In genomic region chr4:52659722-52660261, GRCh38 we compare ENCODE assay signal across 8 cellular contexts. TPM values are rescaled to one million over a fixed set of nuclear protein-coding genes. Genes with fewer than 3 reads are reported as not detected.
DNase-seq lines count a peak whose midpoint lies in the region; ATAC-seq and TF ChIP-seq lines count a peak whose summit lies in the region.

No MANE protein-coding gene starts in this region.

- peak overlapping the region; percentile 77 for H3K27ac ChIP-seq in 22Rv1
- H3K27ac ChIP-seq in SK-N-MC: no peak overlapping the region
- H3K27ac ChIP-seq in iPS-20b (ENCODE audit: low read length): no peak overlapping the region

- H3K36me3 ChIP-seq in SK-N-MC (ENCODE audit: insufficient read depth, low read length): no peaks in the 10 kb centered on the region
- H3K36me3 ChIP-seq in iPS-20b (ENCODE audit: insufficient read depth, low read depth, low read length): peaks cover 12% of the 10 kb centered on the region; the same call in 1 of the 2 replicates

- in situ Hi-C loops in GM13977 (cut with MboI; ENCODE audit: low pct_unique_long_range_greater_than_20kb, low sequenced_read_pairs, unreplicated experiment): loop anchor here (10.0 kb wide), 1 partner anchor 55 kb away; no protein-coding TSS in a partner anchor

- intact Hi-C loops in sciatic nerve (cut with DNase I): loop anchor here (10.0 kb wide), 1 partner anchor 75 kb away; no protein-coding TSS in a partner anchor

- peak overlapping the region; percentile 94 for H3K4me3 ChIP-seq in SK-N-MC
- H3K4me3 ChIP-seq in cardiac fibroblast (replicated peaks in 1 of 2; ENCODE audit: low read depth in 2 of 2, low read length in 2 of 2): peak overlapping the region; percentile 64 to 75
- H3K4me3 ChIP-seq in iPS-20b (ENCODE audit: low read length): peak overlapping the region; percentile 80

- peak overlapping the region; percentile 88 for H3K9ac ChIP-seq in SK-N-MC (ENCODE audit: insufficient read length)
- peak overlapping the region; percentile 81; the same call in 1 of the 2 replicates for H3K9ac ChIP-seq in iPS-20b (ENCODE audit: low read depth, low read length)

- peaks cover 14% of the 10 kb centered on the region; the same call in 1 of the 2 replicates for H3K27me3 ChIP-seq in iPS-20b (ENCODE audit: insufficient read depth, low read length)

- TF ChIP-seq CTCF in 22Rv1 (IDR thresholded peaks at IDR 0.05): no peak
- no peak for TF ChIP-seq CTCF in GM13977 (IDR thresholded peaks at IDR 0.05; ENCODE audit: extremely low read depth, insufficient read depth, missing control alignments)
- no peak for TF ChIP-seq CTCF in cardiac fibroblast (IDR thresholded peaks at IDR 0.05; ENCODE audit: low read depth, low read length)

- ATAC-seq in HG03039 (IDR thresholded peaks at IDR 0.05; ENCODE audit: unreplicated experiment): peak; percentile 25
- ATAC-seq in sciatic nerve: peak; percentile 67

- DNase-seq in GM13977 (ENCODE audit: low spot score) (peak; percentile 48), SK-N-MC (ENCODE audit: low read depth, low spot score) (no peak), cardiac fibroblast (ENCODE audit: low read depth in 2 of 2) (peak; percentile 28 to 37), sciatic nerve (ENCODE audit: low spot score) (peak; percentile 82), NCI-H2171 (lab: John Stamatoyannopoulos, UW) (no peak)

- peaks cover 10% of the 10 kb centered on the region; the same call in 1 of the 2 replicates for H3K4me1 ChIP-seq in iPS-20b (ENCODE audit: insufficient read depth, low read length)

- H3K9me3 ChIP-seq in SK-N-MC (ENCODE audit: low read depth, low read length) (no peaks in the 10 kb centered on the region), iPS-20b (ENCODE audit: insufficient read depth, low read depth, low read length) (peaks cover 3% of the 10 kb centered on the region; the same call in 1 of the 2 replicates)

RNA-seq across cellular contexts. Expression of gene USP46, which starts 0.7 kb away (rescaled TPM):
- 130 TPM for total RNA-seq in sciatic nerve

Comparison
In these comparisons a context has a peak if more than half of its experiments do, and no peak if none do; other contexts are left out.
1. DNase-seq: peak in GM13977 (single experiment), cardiac fibroblast (2 of 2) and sciatic nerve (single experiment); none in SK-N-MC (single experiment) and NCI-H2171 (single experiment).
2. Peak in every context shown above with its lines, with median percentiles within 50 percentile points of each other: H3K4me3 ChIP-seq.